Comparison of ENCODE assay signal across 8 cellular contexts in genomic region chr6:33904050-33904827, GRCh38.
DNase-seq lines count a peak whose midpoint lies in the region; ATAC-seq and TF ChIP-seq lines count a peak whose summit lies in the region.

No MANE protein-coding gene starts in this region.

- WGBS in sigmoid colon, 2 donors: 49 to 57% methylated on average over 14 of the region's 14 CpGs

- ATAC-seq in GM19351 (IDR thresholded peaks at IDR 0.05; ENCODE audit: unreplicated experiment) (peak; percentile 73), HG03558 (IDR thresholded peaks at IDR 0.05; ENCODE audit: extremely low read depth, unreplicated experiment) (peak; percentile 69), lower lobe of right lung (peak; percentile 67)

- H3K4me3 ChIP-seq in lower lobe of right lung (no peak overlapping the region), sigmoid colon (no peak overlapping the region), OCI-LY7 (ENCODE audit: low read depth, low read length, poor library complexity, severe bottlenecking) (no peak overlapping the region)

- H3K9me2 ChIP-seq in OCI-LY7 (ENCODE audit: insufficient read depth, low read length): no peaks in the 10 kb centered on the region

- no peak overlapping the region for H3K4me2 ChIP-seq in OCI-LY7 (ENCODE audit: low read length)

- CTCF ChIA-PET in OCI-LY7 (lab: Charles Lee; ENCODE audit: unreplicated experiment): no interaction called here

- H3K9me3 ChIP-seq in lower lobe of right lung: no peaks in the 10 kb centered on the region
- no peaks in the 10 kb centered on the region for H3K9me3 ChIP-seq in sigmoid colon
- H3K9me3 ChIP-seq in OCI-LY7 (ENCODE audit: low read length): no peaks in the 10 kb centered on the region

- H3K27ac ChIP-seq in lower lobe of right lung (peak overlapping the region; percentile 24), sigmoid colon (no peak overlapping the region), OCI-LY7 (ENCODE audit: low read depth, low read length, poor library complexity, severe bottlenecking) (no peak overlapping the region)

- no peaks in the 10 kb centered on the region for H4K20me1 ChIP-seq in OCI-LY7 (ENCODE audit: insufficient read depth, low read length)

- no peak overlapping the region for H2AFZ ChIP-seq in OCI-LY7 (ENCODE audit: low read length)

- peak; percentile 48 for DNase-seq in activated CD8-positive, alpha-beta memory T cell treated with anti-CD3 and anti-CD28 coated beads, Interleukin-2, amount 50 U/mL, for 1 hour (ENCODE audit: extremely low read depth)
- peak; percentile 34 for DNase-seq in lower lobe of right lung
- DNase-seq in putamen (ENCODE audit: low spot score): no peak
- no peak for DNase-seq in sigmoid colon
- DNase-seq in DMS 273 treated with DMSO at 0.1 percent for 48 hours (lab: John Stamatoyannopoulos, UW): no peak
- no peak for DNase-seq in OCI-LY7 (ENCODE audit: low spot score)

- H3K79me2 ChIP-seq in OCI-LY7 (ENCODE audit: insufficient read depth, low read depth, low read length): no peaks in the 10 kb centered on the region

- H3K4me1 ChIP-seq in lower lobe of right lung (peaks cover 8% of the 10 kb centered on the region), sigmoid colon (peaks cover 0 to 6% (median 0%) of the 10 kb centered on the region in 4 donors), OCI-LY7 (ENCODE audit: insufficient read depth, low read length, poor library complexity, severe bottlenecking) (no peaks in the 10 kb centered on the region)

- intact Hi-C loops in lower lobe of right lung (cut with DNase I) (no loop called here), sigmoid colon (cut with DNase I) (no loop called here), OCI-LY7 (cut with micrococcal nuclease; ENCODE audit: unreplicated experiment) (no loop called here)

- TF ChIP-seq POLR2A in sigmoid colon (IDR thresholded peaks at IDR 0.05): no peak

- no peak for TF ChIP-seq EP300 in sigmoid colon (IDR thresholded peaks at IDR 0.05)

- BruUV-seq in OCI-LY7 (replicated peaks; lab: Mats Ljungman, UMichigan): no TSS peak

- no peaks in the 10 kb centered on the region for H3K36me3 ChIP-seq in lower lobe of right lung
- H3K36me3 ChIP-seq in sigmoid colon: no peaks in the 10 kb centered on the region
- no peaks in the 10 kb centered on the region for H3K36me3 ChIP-seq in OCI-LY7 (ENCODE audit: insufficient read depth, low read length)

- H3K27me3 ChIP-seq in lower lobe of right lung (ENCODE audit: low read depth) (peaks cover 6% of the 10 kb centered on the region), sigmoid colon (peaks cover 0 to 13% (median 0%) of the 10 kb centered on the region in 3 donors)

- POLR2A ChIA-PET in OCI-LY7 (lab: Charles Lee): no interaction called here

- TF ChIP-seq CTCF in lower lobe of right lung (IDR thresholded peaks at IDR 0.05) (no peak), sigmoid colon (IDR thresholded peaks at IDR 0.05) (no peak), OCI-LY7 (conservative IDR thresholded peaks at IDR 0.05; ENCODE audit: low read length) (no peak)

Comparison
In these comparisons a context has a peak if more than half of its experiments do, and no peak if none do; other contexts are left out.
1. DNase-seq: peak in activated CD8-positive, alpha-beta memory T cell treated with anti-CD3 and anti-CD28 coated beads, Interleukin-2, amount 50 U/mL, for 1 hour (single experiment) and lower lobe of right lung (single experiment); none in putamen (single experiment), sigmoid colon (single experiment), DMS 273 treated with DMSO at 0.1 percent for 48 hours (single experiment) and OCI-LY7 (single experiment).
2. Peak in every context shown above with its lines, with median percentiles within 50 percentile points of each other: ATAC-seq.